In genomic region chr1:92485374-92486250, GRCh38 we compare ENCODE assay signal across 8 cellular contexts. TPM values are rescaled to one million over a fixed set of nuclear protein-coding genes. Genes with fewer than 3 reads are reported as not detected.
A peak's percentile ranks its signal among the peaks of the same experiment; 100 is the strongest.
DNase-seq lines count a peak whose midpoint lies in the region; ATAC-seq and TF ChIP-seq lines count a peak whose summit lies in the region.

No MANE protein-coding gene starts in this region.

- no peaks in the 10 kb centered on the region for H3K9me3 Mint-ChIP-seq in stimulated activated memory B cell treated with anti-CD40 and anti-IgM and Interleukin-4, amounts not matched to agents 10 μg/mL and 1 μg/mL and 100 μg/mL, for 72 hours

- H3K4me1 ChIP-seq in mucosa of stomach (ENCODE audit: control insufficient read depth, insufficient read depth, low read length) = peaks cover 48% of the 10 kb centered on the region

- H3K36me3 ChIP-seq in mucosa of stomach (ENCODE audit: control insufficient read depth, insufficient read depth, low read length) = no peaks in the 10 kb centered on the region

- peaks cover 27% of the 10 kb centered on the region for H3K36me3 Mint-ChIP-seq in stimulated activated memory B cell treated with anti-CD40 and anti-IgM and Interleukin-4, amounts not matched to agents 10 μg/mL and 1 μg/mL and 100 μg/mL, for 72 hours

- peak; percentile 45 for ATAC-seq in HG02870 (IDR thresholded peaks at IDR 0.05; ENCODE audit: unreplicated experiment)
- peak; percentile 74 for ATAC-seq in stimulated activated memory B cell treated with anti-CD40 and anti-IgM and Interleukin-4, amounts not matched to agents 10 μg/mL and 1 μg/mL and 100 μg/mL, for 72 hours

- peak overlapping the region; percentile 89 for H3K4me3 Mint-ChIP-seq in stimulated activated memory B cell treated with anti-CD40 and anti-IgM and Interleukin-4, amounts not matched to agents 10 μg/mL and 1 μg/mL and 100 μg/mL, for 72 hours

- no peak overlapping the region for H3K9ac ChIP-seq in mucosa of stomach (ENCODE audit: low read length)

- H3K9me3 ChIP-seq in mucosa of stomach (ENCODE audit: control insufficient read depth, low read length) = no peaks in the 10 kb centered on the region

- no peak overlapping the region for H3K27ac ChIP-seq in dorsolateral prefrontal cortex

- peaks cover 45% of the 10 kb centered on the region for H3K27me3 Mint-ChIP-seq in stimulated activated memory B cell treated with anti-CD40 and anti-IgM and Interleukin-4, amounts not matched to agents 10 μg/mL and 1 μg/mL and 100 μg/mL, for 72 hours

- no peak for TF ChIP-seq CTCF in dorsolateral prefrontal cortex (IDR thresholded peaks at IDR 0.05 in 54 of 56, conservative IDR thresholded peaks at IDR 0.05 in 2 of 56; ENCODE audit: low read depth in 1 of 56, partially characterized antibody in 56 of 56)

- DNase-seq in NCI-H1436 (lab: John Stamatoyannopoulos, UW) (peak; percentile 55), NCI-H1436 treated with DMSO at 0.1 percent for 48 hours (lab: John Stamatoyannopoulos, UW) (no peak), NCI-H2029 treated with DMSO at 0.1 percent for 48 hours (lab: John Stamatoyannopoulos, UW) (peak; percentile 58), dorsolateral prefrontal cortex (no peak)
- peak; percentile 84 to 86 for DNase-seq in activated CD4-positive, alpha-beta T cell treated with anti-CD3 and anti-CD28 coated beads for 24 hours (ENCODE audit: low read depth in 2 of 2)

- peaks cover 30 to 94% (median 81%) of the 10 kb centered on the region in 45 donors for H3K27me3 ChIP-seq in dorsolateral prefrontal cortex
- H3K27me3 ChIP-seq in mucosa of stomach (ENCODE audit: control insufficient read depth, insufficient read depth, low read length) = peaks cover 84% of the 10 kb centered on the region

- H3K4me3 ChIP-seq in dorsolateral prefrontal cortex = peak overlapping the region; percentile 8 to 68 (median 43)
- H3K4me3 ChIP-seq in mucosa of stomach (ENCODE audit: low read length) = peak overlapping the region; percentile 74

- H3K4me1 Mint-ChIP-seq in stimulated activated memory B cell treated with anti-CD40 and anti-IgM and Interleukin-4, amounts not matched to agents 10 μg/mL and 1 μg/mL and 100 μg/mL, for 72 hours = peaks cover 37% of the 10 kb centered on the region

- intact Hi-C loops in dorsolateral prefrontal cortex (cut with DNase I) = no loop called here

- H3K27ac Mint-ChIP-seq in stimulated activated memory B cell treated with anti-CD40 and anti-IgM and Interleukin-4, amounts not matched to agents 10 μg/mL and 1 μg/mL and 100 μg/mL, for 72 hours = peak overlapping the region; percentile 92

RNA-seq across cellular contexts. Expression of gene GFI1, which starts 1.1 kb away (rescaled TPM):
- 1 to 10 TPM in 1 of 120 experiments, under 1 TPM in 35, not detected in 84; 0.13 to 1.8 (median 0.36) TPM for total RNA-seq in dorsolateral prefrontal cortex

Comparison
In these comparisons a context has a peak if more than half of its experiments do, and no peak if none do; other contexts are left out.
1. DNase-seq: peak in NCI-H1436 (single experiment), NCI-H2029 treated with DMSO at 0.1 percent for 48 hours (single experiment) and activated CD4-positive, alpha-beta T cell treated with anti-CD3 and anti-CD28 coated beads for 24 hours (2 of 2); none in NCI-H1436 treated with DMSO at 0.1 percent for 48 hours (single experiment) and dorsolateral prefrontal cortex (0 of 10).